In the genomic region with DNA sequence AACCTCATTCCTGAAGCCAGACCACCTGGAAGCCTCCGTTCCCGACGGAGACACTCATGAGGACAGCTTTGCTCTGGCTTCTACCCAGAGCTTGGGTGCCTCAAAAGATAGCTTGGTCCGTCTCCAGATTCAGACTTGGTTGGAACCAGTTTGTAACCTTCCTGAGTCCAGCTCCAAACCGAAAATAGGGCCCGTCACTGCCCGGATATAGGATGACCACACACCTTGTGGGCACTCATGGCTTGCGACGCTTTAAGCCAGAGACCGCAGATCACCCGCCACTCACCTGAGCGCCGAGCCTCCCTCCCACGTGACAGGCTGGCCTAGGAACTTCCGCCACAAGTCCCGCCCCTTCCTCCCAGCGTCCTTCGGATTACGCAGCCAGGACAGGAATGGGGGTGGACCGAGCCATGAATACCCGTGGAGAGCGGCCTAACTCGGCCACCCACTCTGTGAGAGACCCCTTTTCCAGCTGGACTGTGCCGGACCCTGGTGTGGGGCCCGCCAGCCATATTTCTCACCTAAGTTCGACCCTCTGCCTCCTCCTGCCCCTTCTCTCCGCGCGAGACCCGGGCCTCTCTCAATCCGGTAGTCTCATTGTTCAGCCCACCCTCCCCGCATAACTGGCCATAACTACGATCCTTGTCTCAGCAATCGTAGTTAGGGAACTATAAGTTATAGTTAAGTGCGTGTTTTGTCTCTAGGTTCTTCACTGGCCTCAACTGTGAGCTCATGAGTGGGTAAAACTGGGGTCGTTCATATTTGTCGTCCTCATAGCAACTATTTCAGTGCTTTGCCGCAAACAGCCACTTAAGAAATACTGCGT, we compare ENCODE assay signal across 8 cellular contexts.
DNase-seq lines count a peak whose midpoint lies in the region; TF ChIP-seq lines count a peak whose summit lies in the region.

Gene MPV17, minus strand, starts transcription at position 332 of the 826 bp plus-strand sequence. CDS start 580 bp downstream, outside the sequence.

- H3K27me3 Mint-ChIP-seq in activated naive CD4-positive, alpha-beta T cell treated with anti-CD3 and anti-CD28 coated beads, Interleukin-2, amount 10 ng/mL, durations not matched to agents 7 days and 5 days: no peaks in the 10 kb centered on the region

- H3K4me3 ChIP-seq in HFF-Myc (replicated peaks; ENCODE audit: low read depth, low read length) (peak within 1 kb of the TSS; percentile 69), SK-N-MC (peak within 1 kb of the TSS; percentile 97)

- peaks cover 16% of the 10 kb centered on the region for H3K36me3 ChIP-seq in SK-N-MC (ENCODE audit: insufficient read depth, low read length)

- no peak for TF ChIP-seq CTCF in HFF-Myc (IDR thresholded peaks at IDR 0.05; ENCODE audit: low read depth, low read length, missing control alignments)

- H3K36me3 Mint-ChIP-seq in activated naive CD4-positive, alpha-beta T cell treated with anti-CD3 and anti-CD28 coated beads, Interleukin-2, amount 10 ng/mL, durations not matched to agents 7 days and 5 days: peaks cover 19% of the 10 kb centered on the region

- DNase-seq in GM04503 (ENCODE audit: low read depth) (peak; percentile 59), HFF-Myc (ENCODE audit: extremely low read depth, low read depth) (peak; percentile 74), NAMALWA (ENCODE audit: low spot score) (peak; percentile 89), SK-N-MC (ENCODE audit: low read depth, low spot score) (no peak), germinal center (ENCODE audit: low spot score) (peak; percentile 95), non-pigmented ciliary epithelial cell (ENCODE audit: low read depth) (peak; percentile 70), substantia nigra (lab: John Stamatoyannopoulos, UW) (peak; percentile 29 to 95 (median 86))
- DNase-seq in activated naive CD4-positive, alpha-beta T cell treated with anti-CD3 and anti-CD28 coated beads, Interleukin-2, amount 10 ng/mL, durations not matched to agents 7 days and 5 days: peak; percentile 94

- H3K27ac Mint-ChIP-seq in activated naive CD4-positive, alpha-beta T cell treated with anti-CD3 and anti-CD28 coated beads, Interleukin-2, amount 10 ng/mL, durations not matched to agents 7 days and 5 days: peak within 1 kb of the TSS; percentile 88

- H3K9me3 Mint-ChIP-seq in activated naive CD4-positive, alpha-beta T cell treated with anti-CD3 and anti-CD28 coated beads, Interleukin-2, amount 10 ng/mL, durations not matched to agents 7 days and 5 days: no peaks in the 10 kb centered on the region

- H3K4me1 Mint-ChIP-seq in activated naive CD4-positive, alpha-beta T cell treated with anti-CD3 and anti-CD28 coated beads, Interleukin-2, amount 10 ng/mL, durations not matched to agents 7 days and 5 days: peaks cover 23% of the 10 kb centered on the region

- CTCF ChIA-PET in activated naive CD4-positive, alpha-beta T cell treated with anti-CD3 and anti-CD28 coated beads, Interleukin-2, amount 10 ng/mL, durations not matched to agents 7 days and 5 days (lab: Charles Lee): interaction anchor here (0.9 to 1.9 kb wide), 4 partner anchors 18 to 360 kb away, joined by 3 to 6 read pairs (median 4); partner anchors contain the start of genes EIF2B4 and SNX17

- peak within 1 kb of the TSS; percentile 99 for H3K9ac ChIP-seq in SK-N-MC (ENCODE audit: insufficient read length)

- no peaks in the 10 kb centered on the region for H3K9me3 ChIP-seq in SK-N-MC (ENCODE audit: low read depth, low read length)

- H3K4me3 Mint-ChIP-seq in activated naive CD4-positive, alpha-beta T cell treated with anti-CD3 and anti-CD28 coated beads, Interleukin-2, amount 10 ng/mL, durations not matched to agents 7 days and 5 days: peak within 1 kb of the TSS; percentile 89

- peak within 1 kb of the TSS; percentile 89 for H3K27ac ChIP-seq in SK-N-MC
- peak within 1 kb of the TSS; percentile 92 for H3K27ac ChIP-seq in substantia nigra (ENCODE audit: low read depth, low read length, poor library complexity, severe bottlenecking)
